ENCODE assay signal across 9 cellular contexts in the genomic region with DNA sequence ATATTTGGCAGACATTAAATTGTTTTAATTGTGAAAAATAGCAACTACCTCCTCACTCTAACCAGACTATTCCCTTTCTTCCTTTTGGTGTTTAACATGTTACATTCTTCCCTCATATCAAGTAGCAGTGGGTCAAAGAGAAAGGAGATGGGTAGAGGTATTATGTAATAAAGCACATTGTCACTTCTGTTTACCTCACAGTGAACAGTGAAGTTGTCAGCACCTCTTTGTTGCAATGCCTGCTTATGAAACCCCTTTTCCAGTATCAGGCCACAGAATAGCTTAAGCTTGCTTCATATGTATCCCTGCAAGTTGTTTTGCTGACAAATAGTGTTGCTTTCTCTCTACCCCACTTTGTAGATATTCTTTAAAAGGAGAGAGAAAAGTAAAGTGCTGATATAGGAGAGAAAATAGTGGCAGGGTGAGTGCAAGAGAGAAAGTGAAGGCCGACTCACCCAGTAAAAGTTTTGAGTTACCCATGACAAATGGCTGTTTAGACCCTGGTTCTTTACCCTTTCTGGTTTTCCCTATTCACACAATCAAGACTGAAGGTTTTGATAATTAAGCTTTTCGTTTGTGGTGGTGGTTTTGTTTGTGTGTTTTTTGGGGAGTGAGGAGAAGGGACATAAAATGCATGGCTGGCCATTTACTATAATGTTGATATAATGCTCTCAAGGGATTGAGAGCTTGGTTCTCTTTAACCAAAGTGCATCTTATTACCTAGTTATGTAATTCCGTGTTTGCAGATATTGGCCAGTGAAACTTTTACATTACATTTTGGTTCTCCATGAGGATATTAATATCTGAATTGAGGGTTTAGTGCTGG. TPM values are rescaled to one million over a fixed set of nuclear protein-coding genes. Genes with fewer than 3 reads are reported as not detected.
A peak's percentile ranks its signal among the peaks of the same experiment; 100 is the strongest.
DNase-seq lines count a peak whose midpoint lies in the region; ATAC-seq and TF ChIP-seq lines count a peak whose summit lies in the region.
"Had no signal": no experiment of that assay in that cellular context is flagged by ENCODE, and none has a peak within 500 bp of the region (broad histone marks: within the 10 kb centered on the region; RNA-seq: fewer than 3 reads in every experiment).

No MANE protein-coding gene starts in this region.

- intact Hi-C loops in transverse colon (cut with DNase I; ENCODE audit: low total_unique reads): loop anchor here (10.0 kb wide), 1 partner anchor 112 kb away; no protein-coding TSS in a partner anchor

- ATAC-seq in memory B cell (ENCODE audit: low read depth): no peak

- peaks cover 17 to 75% (median 47%) of the 10 kb centered on the region in 4 donors for H3K4me1 ChIP-seq in transverse colon

- no peaks in the 10 kb centered on the region for H3K9me3 Mint-ChIP-seq in activated T-cell treated with anti-CD3 and anti-CD28 coated beads, Interleukin-2, amount 50 U/mL, for 24 hours
- H3K9me3 Mint-ChIP-seq in memory B cell: no peaks in the 10 kb centered on the region

- TF ChIP-seq CTCF in transverse colon (IDR thresholded peaks at IDR 0.05): no peak

- no peak for DNase-seq in activated T-cell treated with anti-CD3 and anti-CD28 coated beads, Interleukin-2, amount 50 U/mL, for 24 hours
- no peak for DNase-seq in activated T-cell treated with anti-CD3 and anti-CD28 coated beads, Interleukin-2, amount 50 U/mL, for 48 hours
- DNase-seq in cerebellar cortex (ENCODE audit: low spot score): peak; percentile 52
- no peak for DNase-seq in memory B cell (ENCODE audit: low spot score in 2 of 2)
- no peak for DNase-seq in transverse colon
- no peak for DNase-seq in T-helper 2 cell
- no peak for DNase-seq in stimulated activated CD4-positive, alpha-beta T cell treated with anti-CD3 and anti-CD28 coated beads, Interleukin-4, amount 100 ng/mL, for 24 hours
- no peak for DNase-seq in H4 (ENCODE audit: low spot score)
- DNase-seq: brain microvascular endothelial cell had no signal

- peak overlapping the region; percentile 99 to 100 (median 99) for H3K27ac ChIP-seq in transverse colon
- H3K27ac ChIP-seq: brain microvascular endothelial cell had no signal

- peak overlapping the region; percentile 93 for H3K4me3 Mint-ChIP-seq in activated T-cell treated with anti-CD3 and anti-CD28 coated beads, Interleukin-2, amount 50 U/mL, for 24 hours
- H3K4me3 Mint-ChIP-seq in memory B cell: peak overlapping the region; percentile 25

- WGBS in transverse colon (ENCODE audit: low coverage in 1 of 2), 2 donors: 20 to 39% methylated on average over 3 of the region's 3 CpGs

- peaks cover 0 to 12% (median 0%) of the 10 kb centered on the region in 4 donors for H3K36me3 ChIP-seq in transverse colon

- H3K27me3 ChIP-seq in transverse colon: no peaks in the 10 kb centered on the region
- H3K27me3 ChIP-seq: brain microvascular endothelial cell had no signal

- H3K36me3 Mint-ChIP-seq in activated T-cell treated with anti-CD3 and anti-CD28 coated beads, Interleukin-2, amount 50 U/mL, for 24 hours (ENCODE audit: low read depth): peaks cover 48% of the 10 kb centered on the region
- peaks cover 12% of the 10 kb centered on the region for H3K36me3 Mint-ChIP-seq in memory B cell

- peak overlapping the region; percentile 58 for H3K27ac Mint-ChIP-seq in activated T-cell treated with anti-CD3 and anti-CD28 coated beads, Interleukin-2, amount 50 U/mL, for 24 hours
- H3K27ac Mint-ChIP-seq in memory B cell: peak overlapping the region; percentile 72

- no peaks in the 10 kb centered on the region for H3K9me3 ChIP-seq in transverse colon

- H3K4me3 ChIP-seq in transverse colon: peak overlapping the region in 1 of 4 donors; percentile 89

- H3K27me3 Mint-ChIP-seq in activated T-cell treated with anti-CD3 and anti-CD28 coated beads, Interleukin-2, amount 50 U/mL, for 24 hours: no peaks in the 10 kb centered on the region
- H3K27me3 Mint-ChIP-seq in memory B cell: no peaks in the 10 kb centered on the region

- TF ChIP-seq EP300 in transverse colon (IDR thresholded peaks at IDR 0.05; ENCODE audit: low read depth): no peak

- in situ Hi-C loops in transverse colon (cut with MboI; ENCODE audit: low pct_ligation_motif_present in 1 of 4, low pct_unique_long_range_greater_than_20kb in 1 of 4, low sequenced_read_pairs in 3 of 4): loop anchor here in 1 of 4 donors (10.0 kb wide), 1 partner anchor 112 kb away; no protein-coding TSS in a partner anchor

- TF ChIP-seq POLR2A in transverse colon (IDR thresholded peaks at IDR 0.05): no peak

- peaks cover 79% of the 10 kb centered on the region for H3K4me1 Mint-ChIP-seq in activated T-cell treated with anti-CD3 and anti-CD28 coated beads, Interleukin-2, amount 50 U/mL, for 24 hours (ENCODE audit: low read depth)
- H3K4me1 Mint-ChIP-seq in memory B cell: peaks cover 34% of the 10 kb centered on the region

RNA-seq across cellular contexts. Expression of a gene that starts 3.7 kb away (rescaled TPM):
- 100 to 1,000 TPM; 117 to 352 (median 310) TPM for total RNA-seq in transverse colon
- 141 and 211 TPM in 2 replicates for total RNA-seq in H4 (2014; rRNA removed; shearing (Covaris generic))
